1 cellular context compared by ENCODE assay signal in the genomic region with DNA sequence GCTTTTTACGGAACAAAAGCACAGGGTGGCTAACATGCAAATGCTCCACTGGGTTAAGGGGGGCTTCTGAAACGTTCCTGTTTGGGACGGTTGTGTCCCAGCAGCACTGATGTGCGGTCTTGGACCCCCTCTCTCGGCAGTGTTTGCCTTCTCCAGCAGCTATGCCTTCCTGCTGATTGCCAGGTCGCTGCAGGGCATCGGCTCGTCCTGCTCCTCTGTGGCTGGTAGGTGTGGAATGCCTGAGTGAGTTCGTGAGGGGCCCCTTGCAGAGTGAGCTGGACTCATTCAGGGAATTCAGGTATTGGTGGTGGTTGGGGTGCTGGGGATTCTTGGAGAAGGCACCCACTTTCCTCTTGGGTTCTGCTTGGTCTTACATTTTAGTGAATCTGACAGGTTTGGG.
TF ChIP-seq lines count a peak whose summit lies in the region.

No MANE protein-coding gene starts in this region.

TF ChIP-seq in HepG2, 621 proteins besides CTCF, POLR2A, EP300 and RAD21:
- TF ChIP-seq EED (CRISPR knock-in tag; IDR thresholded peaks at IDR 0.05) = no peak
- no peak for TF ChIP-seq ZNF337 (CRISPR knock-in tag; IDR thresholded peaks at IDR 0.05; ENCODE audit: borderline replicate concordance, low read depth)
- TF ChIP-seq SMC3 (IDR thresholded peaks at IDR 0.05; ENCODE audit: low read length) = no peak
- no peak for TF ChIP-seq GATA4 (IDR thresholded peaks at IDR 0.05; ENCODE audit: borderline replicate concordance, low read depth)
- TF ChIP-seq SATB2 (CRISPR knock-in tag; IDR thresholded peaks at IDR 0.05) = no peak
- no peak for TF ChIP-seq DNMT3B (CRISPR knock-in tag; conservative IDR thresholded peaks at IDR 0.05)
- no peak for TF ChIP-seq MXI1 (IDR thresholded peaks at IDR 0.05; ENCODE audit: borderline replicate concordance, low read depth, low read length)
- no peak for TF ChIP-seq ZNF747 (CRISPR knock-in tag; IDR thresholded peaks at IDR 0.05; ENCODE audit: borderline replicate concordance)
